In genomic region chr6:69894578-69895347, GRCh38 we compare ENCODE assay signal across 9 cellular contexts. TPM values are rescaled to one million over a fixed set of nuclear protein-coding genes. Genes with fewer than 3 reads are reported as not detected.
A peak's percentile ranks its signal among the peaks of the same experiment; 100 is the strongest.
DNase-seq lines count a peak whose midpoint lies in the region; ATAC-seq lines count a peak whose summit lies in the region.
"Had no signal": no experiment of that assay in that cellular context is flagged by ENCODE, and none has a peak within 500 bp of the region (broad histone marks: within the 10 kb centered on the region; RNA-seq: fewer than 3 reads in every experiment).

No MANE protein-coding gene starts in this region.

- peak; percentile 53 for ATAC-seq in GM18858 (IDR thresholded peaks at IDR 0.05; ENCODE audit: unreplicated experiment)
- ATAC-seq in HG02943 (IDR thresholded peaks at IDR 0.05; ENCODE audit: low read depth, unreplicated experiment): peak; percentile 67
- no peak for ATAC-seq in activated T-cell treated with anti-CD3 and anti-CD28 coated beads, Interleukin-2, amount 50 U/mL, for 72 hours (replicated peaks in 1 of 2)
- ATAC-seq in GM18511 (IDR thresholded peaks at IDR 0.05; ENCODE audit: unreplicated experiment): no peak

- H3K4me1 Mint-ChIP-seq in activated T-cell treated with anti-CD3 and anti-CD28 coated beads, Interleukin-2, amount 50 U/mL, for 72 hours (ENCODE audit: low read depth): no peaks in the 10 kb centered on the region

- H3K27ac Mint-ChIP-seq in activated T-cell treated with anti-CD3 and anti-CD28 coated beads, Interleukin-2, amount 50 U/mL, for 72 hours: no peak overlapping the region

- peaks cover 0 to under 1% of the 10 kb centered on the region in 2 donors for H3K9me3 Mint-ChIP-seq in activated T-cell treated with anti-CD3 and anti-CD28 coated beads, Interleukin-2, amount 50 U/mL, for 72 hours

- H3K27me3 Mint-ChIP-seq in activated T-cell treated with anti-CD3 and anti-CD28 coated beads, Interleukin-2, amount 50 U/mL, for 72 hours (ENCODE audit: low read depth): peaks cover 13% of the 10 kb centered on the region

- H3K36me3 Mint-ChIP-seq in activated T-cell treated with anti-CD3 and anti-CD28 coated beads, Interleukin-2, amount 50 U/mL, for 72 hours (ENCODE audit: insufficient read depth in 2 of 2): no peaks in the 10 kb centered on the region

- H3K4me3 Mint-ChIP-seq in activated T-cell treated with anti-CD3 and anti-CD28 coated beads, Interleukin-2, amount 50 U/mL, for 72 hours: no peak overlapping the region

- DNase-seq in SKM-1 (lab: John Stamatoyannopoulos, UW; ENCODE audit: unreplicated experiment) (peak; percentile 64), myocyte (ENCODE audit: low read depth) (peak; percentile 72), AG08395 (ENCODE audit: low spot score) (no peak), NCI-H345 (lab: John Stamatoyannopoulos, UW) (no peak)
- no peak for DNase-seq in activated T-cell treated with anti-CD3 and anti-CD28 coated beads, Interleukin-2, amount 50 U/mL, for 72 hours

RNA-seq across cellular contexts. Expression of gene COL19A1, which starts 28.4 kb away (rescaled TPM):
- 38.8 and 101 TPM in 2 replicates for total RNA-seq in myocyte
- 10.4 TPM for polyA plus RNA-seq in myocyte (2012)
- under 1 TPM; 0.19 to 0.26 TPM for total RNA-seq in activated T-cell treated with anti-CD3 and anti-CD28 coated beads, Interleukin-2, amount 50 U/mL, for 72 hours
- total RNA-seq: SJSA1 had no signal

Comparison
In these comparisons a context has a peak if more than half of its experiments do, and no peak if none do; other contexts are left out.
1. ATAC-seq: peak in GM18858 (single experiment) and HG02943 (single experiment); none in activated T-cell treated with anti-CD3 and anti-CD28 coated beads, Interleukin-2, amount 50 U/mL, for 72 hours (0 of 2) and GM18511 (single experiment).
2. DNase-seq: peak in SKM-1 (single experiment) and myocyte (single experiment); none in activated T-cell treated with anti-CD3 and anti-CD28 coated beads, Interleukin-2, amount 50 U/mL, for 72 hours (0 of 2), AG08395 (single experiment) and NCI-H345 (single experiment).
3. RNA of gene COL19A1, which starts 28.4 kb away (total RNA-seq): 38.8 to 101 TPM in myocyte; 0.19 to 0.26 TPM in activated T-cell treated with anti-CD3 and anti-CD28 coated beads, Interleukin-2, amount 50 U/mL, for 72 hours; every median in the first group is over 10 times any median in the second.